Comparison of ENCODE assay signal across 8 cellular contexts in genomic region chr17:63998050-63998720, GRCh38. TPM values are rescaled to one million over a fixed set of nuclear protein-coding genes. Genes with fewer than 3 reads are reported as not detected.
DNase-seq lines count a peak whose midpoint lies in the region; TF ChIP-seq lines count a peak whose summit lies in the region.

PRR29 (plus strand) TSS chr17:63998351; CDS start chr17:63998365, 14 bp downstream.

- TF ChIP-seq POLR2A in transverse colon (IDR thresholded peaks at IDR 0.05) = no peak

- H3K36me3 ChIP-seq in SJSA1 = no peaks in the 10 kb centered on the region
- no peaks in the 10 kb centered on the region for H3K36me3 ChIP-seq in parathyroid adenoma (ENCODE audit: control insufficient read depth, insufficient read depth, low read length)
- no peaks in the 10 kb centered on the region for H3K36me3 ChIP-seq in transverse colon

- TF ChIP-seq EP300 in transverse colon (IDR thresholded peaks at IDR 0.05; ENCODE audit: low read depth) = no peak

- H2AFZ ChIP-seq in parathyroid adenoma = peak within 1 kb of the TSS; percentile 84

- peaks cover 8% of the 10 kb centered on the region for H3K4me1 ChIP-seq in SJSA1 (replicated peaks)
- peaks cover 5% of the 10 kb centered on the region for H3K4me1 ChIP-seq in parathyroid adenoma
- H3K4me1 ChIP-seq in transverse colon = peaks cover 0 to 18% (median 14%) of the 10 kb centered on the region in 4 donors

- peaks cover 6% of the 10 kb centered on the region for H3K9me3 Mint-ChIP-seq in glutamatergic neuron (ENCODE audit: unreplicated experiment)

- no peaks in the 10 kb centered on the region for H3K79me2 ChIP-seq in parathyroid adenoma

- no peak within 1 kb of the TSS for H3K27ac Mint-ChIP-seq in glutamatergic neuron (ENCODE audit: unreplicated experiment)

- in situ Hi-C loops in GM13976 (cut with MboI; ENCODE audit: low sequenced_read_pairs, unreplicated experiment) (no loop called here), transverse colon (cut with MboI; ENCODE audit: low pct_ligation_motif_present in 1 of 4, low pct_unique_long_range_greater_than_20kb in 1 of 4, low sequenced_read_pairs in 3 of 4) (no loop called here)

- peaks cover 14% of the 10 kb centered on the region for H3K27me3 Mint-ChIP-seq in glutamatergic neuron (ENCODE audit: unreplicated experiment)

- H3K4me3 ChIP-seq in SJSA1 (peak within 1 kb of the TSS; percentile 35), parathyroid adenoma (ENCODE audit: low read depth, low read length) (peak within 1 kb of the TSS; percentile 74), transverse colon (peak within 1 kb of the TSS; percentile 25 to 65 (median 38))

- no peak within 1 kb of the TSS for H3K9ac ChIP-seq in parathyroid adenoma

- peak within 1 kb of the TSS; percentile 81 for H3K4me3 Mint-ChIP-seq in glutamatergic neuron (ENCODE audit: unreplicated experiment)

- H3K27me3 ChIP-seq in SJSA1 (replicated peaks) (peaks cover 45% of the 10 kb centered on the region), parathyroid adenoma (ENCODE audit: control insufficient read depth, insufficient read depth, low read length) (no peaks in the 10 kb centered on the region), transverse colon (peaks cover 33% of the 10 kb centered on the region)

- intact Hi-C loops in transverse colon (cut with DNase I; ENCODE audit: low total_unique reads) = no loop called here

- no peaks in the 10 kb centered on the region for H3K4me1 Mint-ChIP-seq in glutamatergic neuron (ENCODE audit: low read depth, unreplicated experiment)

- H3K4me2 ChIP-seq in parathyroid adenoma (ENCODE audit: low read length) = peak within 1 kb of the TSS; percentile 95

- DNase-seq in GM13976 (ENCODE audit: low spot score) = peak; percentile 92
- peak; percentile 87 for DNase-seq in HuH-7 (ENCODE audit: low spot score)
- DNase-seq in SJSA1 (ENCODE audit: low read depth in 1 of 2, low spot score in 2 of 2) = peak; percentile 26 to 74
- DNase-seq in activated naive CD4-positive, alpha-beta T cell (lab: John Stamatoyannopoulos, UW) = peak in 3 of 4 experiments; percentile 23 to 60 (median 53)
- peak; percentile 88 for DNase-seq in glutamatergic neuron
- DNase-seq in transverse colon = peak; percentile 63
- no peak for DNase-seq in SKM-1 treated with dmso at 0.1 percent for 144 hours (lab: John Stamatoyannopoulos, UW; ENCODE audit: unreplicated experiment)

- H3K27ac ChIP-seq in SJSA1 (no peak within 1 kb of the TSS), parathyroid adenoma (peak within 1 kb of the TSS; percentile 34), transverse colon (no peak within 1 kb of the TSS)

- no peaks in the 10 kb centered on the region for H3K36me3 Mint-ChIP-seq in glutamatergic neuron (ENCODE audit: unreplicated experiment)

- WGBS in transverse colon (ENCODE audit: low coverage in 1 of 2), 2 donors = 0 to 1% methylated on average over 1 to 36 of the region's 43 CpGs

- TF ChIP-seq CTCF in GM13976 (IDR thresholded peaks at IDR 0.05; ENCODE audit: borderline replicate concordance, control extremely low read depth, extremely low read depth, insufficient read depth, missing control alignments) (no peak), glutamatergic neuron (IDR thresholded peaks at IDR 0.05; ENCODE audit: partially characterized antibody, unreplicated experiment) (no peak), parathyroid adenoma (IDR thresholded peaks at IDR 0.05) (no peak), transverse colon (IDR thresholded peaks at IDR 0.05) (no peak)

- H3K9me3 ChIP-seq in SJSA1 (replicated peaks) = no peaks in the 10 kb centered on the region
- H3K9me3 ChIP-seq in parathyroid adenoma (ENCODE audit: control insufficient read depth, low read length) = no peaks in the 10 kb centered on the region
- no peaks in the 10 kb centered on the region for H3K9me3 ChIP-seq in transverse colon

RNA-seq across cellular contexts. Expression of gene PRR29, which starts in this region (rescaled TPM):
- total RNA-seq in SJSA1 (2014; rRNA removed; shearing (Covaris generic)) = 0.08 TPM in 1 of 2 replicates, not detected in the other
- not detected for total RNA-seq in glutamatergic neuron (ENCODE audit: unreplicated experiment)
- not detected for total RNA-seq in transverse colon

Comparison
In these comparisons a context has a peak if more than half of its experiments do, and no peak if none do; other contexts are left out.
1. Peak in DNase-seq and H3K4me3 ChIP-seq in SJSA1; RNA of the gene not detected or under 1 TPM.
2. Peak in DNase-seq in glutamatergic neuron; RNA of the gene not detected or under 1 TPM.
3. Peak in DNase-seq and H3K4me3 ChIP-seq in transverse colon; RNA of the gene not detected or under 1 TPM.